Comparison of ENCODE assay signal across 8 cellular contexts in genomic region chr4:83212041-83212851, GRCh38.
DNase-seq lines count a peak whose midpoint lies in the region; ATAC-seq lines count a peak whose summit lies in the region.

No MANE protein-coding gene starts in this region.

- H3K27me3 ChIP-seq in neuronal stem cell (ENCODE audit: control insufficient read depth in 3 of 3, insufficient read depth in 3 of 3, low read depth in 1 of 3, low read length in 3 of 3), result no peaks in the 10 kb centered on the region

- H2AK5ac ChIP-seq in neuronal stem cell (ENCODE audit: low read depth, low read length), result no peak overlapping the region

- H2BK120ac ChIP-seq in neuronal stem cell (ENCODE audit: low read depth, low read length), result no peak overlapping the region

- peaks cover 54 to 71% of the 10 kb centered on the region in 2 donors for H3K4me1 Mint-ChIP-seq in stimulated activated naive B cell treated with anti-CD40 and anti-IgM and Interleukin-4, amounts not matched to agents 10 μg/mL and 1 μg/mL and 100 μg/mL, for 72 hours

- H3K4me3 ChIP-seq in neuronal stem cell (ENCODE audit: low read length in 2 of 2), result no peak overlapping the region

- no peaks in the 10 kb centered on the region for H3K4me1 ChIP-seq in neuronal stem cell (ENCODE audit: control insufficient read depth in 2 of 2, insufficient read depth in 1 of 2, low read depth in 1 of 2, low read length in 2 of 2)

- no peak overlapping the region for H3K4ac ChIP-seq in neuronal stem cell (ENCODE audit: low read length)

- no peak overlapping the region for H4K8ac ChIP-seq in neuronal stem cell (ENCODE audit: low read depth, low read length)

- peak; percentile 5 for DNase-seq in NCI-H774 (lab: John Stamatoyannopoulos, UW)
- DNase-seq in activated naive CD8-positive, alpha-beta T cell treated with anti-CD3 and anti-CD28 coated beads, Interleukin-2, amount 50 U/mL, for 16 hours (ENCODE audit: low read depth, low spot score), result peak; percentile 21
- DNase-seq in stimulated activated naive B cell treated with anti-CD40 and anti-IgM and Interleukin-4, amounts not matched to agents 10 μg/mL and 1 μg/mL and 100 μg/mL, for 72 hours, result peak; percentile 29
- DNase-seq in left lobe of liver (ENCODE audit: low spot score), result no peak
- no peak for DNase-seq in neuronal stem cell (ENCODE audit: low spot score)
- no peak for DNase-seq in UCSD-AML1 (lab: John Stamatoyannopoulos, UW; ENCODE audit: unreplicated experiment)

- no peaks in the 10 kb centered on the region for H3K79me1 ChIP-seq in neuronal stem cell (ENCODE audit: low read depth, low read length)

- no peak overlapping the region for H3K18ac ChIP-seq in neuronal stem cell (ENCODE audit: low read length)

- no peaks in the 10 kb centered on the region for H3K36me3 ChIP-seq in neuronal stem cell (replicated peaks in 1 of 2; ENCODE audit: control insufficient read depth in 2 of 2, insufficient read depth in 2 of 2, low read length in 2 of 2)

- no peak overlapping the region for H2BK5ac ChIP-seq in neuronal stem cell (ENCODE audit: low read length)

- H2BK15ac ChIP-seq in neuronal stem cell (ENCODE audit: low read length), result no peak overlapping the region

- peak; percentile 94 for ATAC-seq in GM18867 (IDR thresholded peaks at IDR 0.05; ENCODE audit: unreplicated experiment)
- peak; percentile 82 for ATAC-seq in HG02763 (IDR thresholded peaks at IDR 0.05; ENCODE audit: unreplicated experiment)
- peak; percentile 87 to 91 for ATAC-seq in stimulated activated naive B cell treated with anti-CD40 and anti-IgM and Interleukin-4, amounts not matched to agents 10 μg/mL and 1 μg/mL and 100 μg/mL, for 72 hours (replicated peaks)
- ATAC-seq in left lobe of liver, result no peak

- peaks cover 0 to 3% of the 10 kb centered on the region in 2 donors for H3K9me3 ChIP-seq in neuronal stem cell (replicated peaks in 1 of 2; ENCODE audit: control insufficient read depth in 2 of 2, insufficient read depth in 1 of 2, low read depth in 1 of 2, low read length in 2 of 2)

- no peak overlapping the region for H3K9ac ChIP-seq in neuronal stem cell (ENCODE audit: low read depth, low read length, poor library complexity)

- H4K91ac ChIP-seq in neuronal stem cell (ENCODE audit: low read depth, low read length, poor library complexity), result no peak overlapping the region

- no peak overlapping the region for H2BK12ac ChIP-seq in neuronal stem cell (ENCODE audit: low read length)

- no peak overlapping the region for H3K27ac ChIP-seq in neuronal stem cell (replicated peaks; ENCODE audit: low read length)

- H3K4me3 Mint-ChIP-seq in stimulated activated naive B cell treated with anti-CD40 and anti-IgM and Interleukin-4, amounts not matched to agents 10 μg/mL and 1 μg/mL and 100 μg/mL, for 72 hours, result no peak overlapping the region

- WGBS in neuronal stem cell (ENCODE audit: extremely low coverage in 2 of 2, insufficient read length in 2 of 2, insufficient replicate concordance in 1 of 2), 2 donors, result no CpG with 5 or more reads among the region's 9 CpGs

- no peak overlapping the region for H3K14ac ChIP-seq in neuronal stem cell (ENCODE audit: low read length)

- H2AFZ ChIP-seq in neuronal stem cell (ENCODE audit: low read length), result no peak overlapping the region

- peak overlapping the region; percentile 56 for H3K27ac Mint-ChIP-seq in stimulated activated naive B cell treated with anti-CD40 and anti-IgM and Interleukin-4, amounts not matched to agents 10 μg/mL and 1 μg/mL and 100 μg/mL, for 72 hours

- peaks cover 0 to 5% of the 10 kb centered on the region in 2 donors for H3K36me3 Mint-ChIP-seq in stimulated activated naive B cell treated with anti-CD40 and anti-IgM and Interleukin-4, amounts not matched to agents 10 μg/mL and 1 μg/mL and 100 μg/mL, for 72 hours

- peaks cover 0 to 5% of the 10 kb centered on the region in 2 donors for H3K9me3 Mint-ChIP-seq in stimulated activated naive B cell treated with anti-CD40 and anti-IgM and Interleukin-4, amounts not matched to agents 10 μg/mL and 1 μg/mL and 100 μg/mL, for 72 hours

- no peaks in the 10 kb centered on the region for H3K27me3 Mint-ChIP-seq in stimulated activated naive B cell treated with anti-CD40 and anti-IgM and Interleukin-4, amounts not matched to agents 10 μg/mL and 1 μg/mL and 100 μg/mL, for 72 hours

- H3K23ac ChIP-seq in neuronal stem cell (ENCODE audit: low read depth, low read length, poor library complexity), result no peak overlapping the region

- no peak overlapping the region for H3K4me2 ChIP-seq in neuronal stem cell (ENCODE audit: insufficient read depth, low read length, poor library complexity, severe bottlenecking)

Comparison
In these comparisons a context has a peak if more than half of its experiments do, and no peak if none do; other contexts are left out.
1. DNase-seq: peak in NCI-H774 (single experiment), activated naive CD8-positive, alpha-beta T cell treated with anti-CD3 and anti-CD28 coated beads, Interleukin-2, amount 50 U/mL, for 16 hours (single experiment) and stimulated activated naive B cell treated with anti-CD40 and anti-IgM and Interleukin-4, amounts not matched to agents 10 μg/mL and 1 μg/mL and 100 μg/mL, for 72 hours (single experiment); none in left lobe of liver (single experiment), neuronal stem cell (single experiment) and UCSD-AML1 (single experiment).